ENCODE assay signal across 8 cellular contexts in the genomic region with DNA sequence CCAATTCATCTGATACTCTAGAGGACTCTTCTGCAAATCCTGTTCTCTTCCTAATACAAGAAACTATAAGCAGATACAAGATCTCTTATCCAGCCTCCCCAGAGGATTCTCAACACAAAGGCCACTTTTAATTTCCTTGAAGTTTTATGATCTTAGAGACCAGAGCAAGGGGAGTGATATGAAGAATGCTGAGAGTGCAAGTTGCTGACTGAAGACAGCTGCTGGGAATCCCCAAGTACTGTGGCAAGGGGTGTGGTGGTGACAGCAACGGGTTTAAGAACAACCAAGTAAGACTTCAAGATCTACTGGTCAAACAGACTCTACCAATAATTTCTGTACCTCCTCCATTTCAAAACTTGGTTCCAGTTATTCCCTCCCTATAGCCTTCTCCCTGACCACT. TPM values are rescaled to one million over a fixed set of nuclear protein-coding genes. Genes with fewer than 3 reads are reported as not detected.
DNase-seq lines count a peak whose midpoint lies in the region; ATAC-seq, FAIRE-seq and TF ChIP-seq lines count a peak whose summit lies in the region.

No MANE protein-coding gene starts in this region.

- H3K9me3 ChIP-seq in BLaER1 treated with 17β-estradiol and CSF1 and Interleukin-3, amounts not matched to agents 10 nM and 100 nM (replicated peaks in 1 of 11), result no peaks in the 10 kb centered on the region
- no peaks in the 10 kb centered on the region for H3K9me3 ChIP-seq in tibial artery

- no peaks in the 10 kb centered on the region for H3K36me3 ChIP-seq in BLaER1 treated with 17β-estradiol and CSF1 and Interleukin-3, amounts not matched to agents 10 nM and 100 nM
- H3K36me3 ChIP-seq in bronchial epithelial cell (ENCODE audit: control insufficient read depth, insufficient read depth, low read length), result no peaks in the 10 kb centered on the region
- no peaks in the 10 kb centered on the region for H3K36me3 ChIP-seq in tibial artery

- TF ChIP-seq CTCF in bronchial epithelial cell (IDR thresholded peaks at IDR 0.05; ENCODE audit: insufficient read depth, low read length, severe bottlenecking), result no peak
- TF ChIP-seq CTCF in tibial artery (IDR thresholded peaks at IDR 0.05), result no peak

- peaks cover 76 to 99% (median 93%) of the 10 kb centered on the region in 11 experiments for H3K27me3 ChIP-seq in BLaER1 treated with 17β-estradiol and CSF1 and Interleukin-3, amounts not matched to agents 10 nM and 100 nM
- no peaks in the 10 kb centered on the region for H3K27me3 ChIP-seq in bronchial epithelial cell (ENCODE audit: control insufficient read depth, insufficient read depth, low read length)
- no peaks in the 10 kb centered on the region for H3K27me3 ChIP-seq in tibial artery

- no peak for FAIRE-seq in bronchial epithelial cell (lab: Jason Lieb, UNC)

- H3K9ac ChIP-seq in BLaER1 treated with 17β-estradiol and CSF1 and Interleukin-3, amounts not matched to agents 10 nM and 100 nM, result no peak overlapping the region

- ATAC-seq in GM21367 (IDR thresholded peaks at IDR 0.05; ENCODE audit: unreplicated experiment) (peak; percentile 72), HG03575 (IDR thresholded peaks at IDR 0.05; ENCODE audit: extremely low read depth, insufficient number of reproducible peaks, low FRiP score, unreplicated experiment) (peak; percentile 56)

- DNase-seq in bronchial epithelial cell (ENCODE audit: low read depth) (peak; percentile 21), ACHN (no peak), HK-2 (ENCODE audit: unreplicated experiment) (no peak), tibial artery (no peak), SW 1271 (lab: John Stamatoyannopoulos, UW) (no peak)

- no peak overlapping the region for H3K4me3 ChIP-seq in BLaER1 treated with 17β-estradiol and CSF1 and Interleukin-3, amounts not matched to agents 10 nM and 100 nM
- no peak overlapping the region for H3K4me3 ChIP-seq in bronchial epithelial cell (ENCODE audit: low read depth, low read length)
- no peak overlapping the region for H3K4me3 ChIP-seq in tibial artery

- no peak overlapping the region for H3K27ac ChIP-seq in BLaER1 treated with 17β-estradiol and CSF1 and Interleukin-3, amounts not matched to agents 10 nM and 100 nM
- H3K27ac ChIP-seq in tibial artery, result no peak overlapping the region

- peak overlapping the region in 6 of 11 experiments; percentile 0 to 36 (median 8); a peak in 8 of 22 replicates for H3K4me2 ChIP-seq in BLaER1 treated with 17β-estradiol and CSF1 and Interleukin-3, amounts not matched to agents 10 nM and 100 nM

- H3K4me1 ChIP-seq in BLaER1 treated with 17β-estradiol and CSF1 and Interleukin-3, amounts not matched to agents 10 nM and 100 nM, result peaks cover 4 to 25% (median 17%) of the 10 kb centered on the region in 10 experiments; a peak in 12 of 20 replicates
- H3K4me1 ChIP-seq in tibial artery, result no peaks in the 10 kb centered on the region

- peaks cover 0 to 57% (median 22%) of the 10 kb centered on the region in 11 experiments; a peak in 14 of 22 replicates for H4K20me1 ChIP-seq in BLaER1 treated with 17β-estradiol and CSF1 and Interleukin-3, amounts not matched to agents 10 nM and 100 nM

- intact Hi-C loops in tibial artery (cut with DNase I; ENCODE audit: low total_unique reads), result no loop called here

- in situ Hi-C loops in ACHN (cut with HindIII; ENCODE audit: low pct_ligation_motif_present, low pct_unique_long_range_greater_than_20kb, low sequenced_read_pairs), result no loop called here

RNA-seq across cellular contexts. Expression of gene AMMECR1, which starts 7.0 kb away (rescaled TPM):
- 19.0 and 34.1 TPM in 2 replicates for total RNA-seq in bronchial epithelial cell

RNA-seq across cellular contexts. Expression of gene RTL9, which starts 47.8 kb away (rescaled TPM):
- total RNA-seq in bronchial epithelial cell, result not detected in 2 replicates
